Comparison of ENCODE assay signal across 8 cellular contexts in genomic region chr2:95122197-95122551, GRCh38.
DNase-seq lines count a peak whose midpoint lies in the region; ATAC-seq and TF ChIP-seq lines count a peak whose summit lies in the region.

No MANE protein-coding gene starts in this region.

- peak overlapping the region; percentile 76 for H3K9ac ChIP-seq in muscle layer of colon (ENCODE audit: low read length)

- H3K27me3 Mint-ChIP-seq in stimulated activated naive CD8-positive, alpha-beta T cell treated with anti-CD3 and anti-CD28 coated beads, Interleukin-15, Interleukin-2, amounts not matched to agents 100 ng/mL and 50 ng/mL, for 24 hours, result no peaks in the 10 kb centered on the region

- H3K9me3 ChIP-seq in muscle layer of colon (ENCODE audit: low read length), result no peaks in the 10 kb centered on the region

- H3K4me3 ChIP-seq in cardiac fibroblast (replicated peaks in 1 of 2; ENCODE audit: low read depth in 2 of 2, low read length in 2 of 2) (peak overlapping the region; percentile 77 to 98), muscle layer of colon (ENCODE audit: low read depth in 1 of 2, low read length in 2 of 2) (peak overlapping the region; percentile 87 to 93)

- peaks cover 31% of the 10 kb centered on the region for H3K36me3 Mint-ChIP-seq in stimulated activated naive CD8-positive, alpha-beta T cell treated with anti-CD3 and anti-CD28 coated beads, Interleukin-15, Interleukin-2, amounts not matched to agents 100 ng/mL and 50 ng/mL, for 24 hours (ENCODE audit: low read depth)

- DNase-seq in stimulated activated naive CD8-positive, alpha-beta T cell treated with anti-CD3 and anti-CD28 coated beads, Interleukin-15, Interleukin-2, amounts not matched to agents 100 U/mL and 50 U/mL, for 24 hours, result no peak
- DNase-seq in cardiac fibroblast (ENCODE audit: low read depth in 2 of 2) (no peak), anterior cingulate cortex (lab: John Stamatoyannopoulos, UW) (no peak), T1000 (lab: John Stamatoyannopoulos, UW) (no peak)

- peak overlapping the region; percentile 97 for H3K27ac ChIP-seq in muscle layer of colon (ENCODE audit: low read depth, low read length)

- H3K4me1 Mint-ChIP-seq in stimulated activated naive CD8-positive, alpha-beta T cell treated with anti-CD3 and anti-CD28 coated beads, Interleukin-15, Interleukin-2, amounts not matched to agents 100 ng/mL and 50 ng/mL, for 24 hours (ENCODE audit: low read depth), result peaks cover 44% of the 10 kb centered on the region

- ATAC-seq in stimulated activated naive CD8-positive, alpha-beta T cell treated with anti-CD3 and anti-CD28 coated beads, Interleukin-15, Interleukin-2, amounts not matched to agents 100 U/mL and 50 U/mL, for 24 hours, result no peak
- ATAC-seq in HG03571 (IDR thresholded peaks at IDR 0.05; ENCODE audit: unreplicated experiment) (peak; percentile 2), GM19324 (IDR thresholded peaks at IDR 0.05; ENCODE audit: low FRiP score, unreplicated experiment) (no peak)

- peaks cover 32% of the 10 kb centered on the region for H3K4me1 ChIP-seq in muscle layer of colon (ENCODE audit: insufficient read depth, low read length)

- no peaks in the 10 kb centered on the region for H3K9me3 Mint-ChIP-seq in stimulated activated naive CD8-positive, alpha-beta T cell treated with anti-CD3 and anti-CD28 coated beads, Interleukin-15, Interleukin-2, amounts not matched to agents 100 ng/mL and 50 ng/mL, for 24 hours

- H3K27ac Mint-ChIP-seq in stimulated activated naive CD8-positive, alpha-beta T cell treated with anti-CD3 and anti-CD28 coated beads, Interleukin-15, Interleukin-2, amounts not matched to agents 100 ng/mL and 50 ng/mL, for 24 hours, result peak overlapping the region; percentile 73

- no peaks in the 10 kb centered on the region for H3K27me3 ChIP-seq in muscle layer of colon (ENCODE audit: control insufficient read depth in 1 of 2, insufficient read depth in 2 of 2, low read length in 2 of 2)

- peaks cover 3% of the 10 kb centered on the region for H3K36me3 ChIP-seq in muscle layer of colon (ENCODE audit: insufficient read depth, low read length)

- no peak for TF ChIP-seq CTCF in cardiac fibroblast (IDR thresholded peaks at IDR 0.05; ENCODE audit: low read depth, low read length)

- peak overlapping the region; percentile 96 for H3K4me3 Mint-ChIP-seq in stimulated activated naive CD8-positive, alpha-beta T cell treated with anti-CD3 and anti-CD28 coated beads, Interleukin-15, Interleukin-2, amounts not matched to agents 100 ng/mL and 50 ng/mL, for 24 hours
